Comparison of ENCODE assay signal across 1 cellular context in the genomic region with DNA sequence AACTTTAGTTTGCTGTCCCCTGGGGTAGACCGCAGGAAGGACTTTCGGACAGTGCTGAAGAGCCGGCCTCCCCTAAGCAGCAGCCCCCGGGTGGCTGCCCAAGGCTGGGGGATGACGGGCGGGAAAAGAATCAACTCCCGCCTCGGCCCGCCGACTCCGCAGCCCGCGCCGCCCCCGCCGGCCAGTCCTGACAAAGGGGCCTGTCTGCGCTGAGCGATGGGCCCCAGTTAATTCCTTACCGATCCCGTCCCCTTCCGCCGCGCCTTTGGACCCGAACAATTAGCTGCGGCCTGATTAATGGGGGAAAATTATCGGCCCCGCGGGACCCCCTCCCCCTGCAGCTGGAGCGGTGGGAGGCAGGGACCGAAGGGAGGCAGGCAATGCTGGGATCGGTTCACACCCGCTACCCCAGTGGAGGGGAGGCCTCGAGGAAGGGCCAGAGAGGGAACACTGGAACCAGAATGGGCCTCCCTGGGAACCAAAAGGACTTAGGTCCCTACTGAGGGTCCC.
A peak's percentile ranks its signal among the peaks of the same experiment; 100 is the strongest.
TF ChIP-seq lines count a peak whose summit lies in the region.

No MANE protein-coding gene starts in this region.

TF ChIP-seq in GM23338, 12 proteins besides CTCF, POLR2A, EP300 and RAD21:
- TF ChIP-seq EZH2 (IDR thresholded peaks at IDR 0.05; ENCODE audit: low read depth, unreplicated experiment) = peak; percentile 86
- TF ChIP-seq JUNB (IDR thresholded peaks at IDR 0.05; ENCODE audit: unreplicated experiment) = no peak
